1 cellular context compared by ENCODE assay signal in genomic region chr6:11317885-11318771, GRCh38.
A peak's percentile ranks its signal among the peaks of the same experiment; 100 is the strongest.
TF ChIP-seq lines count a peak whose summit lies in the region.

No MANE protein-coding gene starts in this region.

TF ChIP-seq in HepG2, 621 proteins besides CTCF, POLR2A, EP300 and RAD21 (continued from another document and continues in another):
- TF ChIP-seq ZNF230 (CRISPR knock-in tag; IDR thresholded peaks at IDR 0.05): no peak
- peak; percentile 35; the same call in 1 of the 2 replicates for TF ChIP-seq ISL2 (CRISPR knock-in tag; IDR thresholded peaks at IDR 0.05)
- no peak for TF ChIP-seq HOXA9 (CRISPR knock-in tag; IDR thresholded peaks at IDR 0.05; ENCODE audit: borderline replicate concordance)
- peak; percentile 83 for TF ChIP-seq CREB1 (IDR thresholded peaks at IDR 0.05)
- TF ChIP-seq CREB1 (CRISPR knock-in tag; IDR thresholded peaks at IDR 0.05): peak; percentile 73
- TF ChIP-seq SMAD1 (CRISPR knock-in tag; IDR thresholded peaks at IDR 0.05; ENCODE audit: borderline replicate concordance, low read depth): no peak
- 0 out of 2 replicates have a peak, but pooled peaks have one; percentile 14 for TF ChIP-seq ZFP82 (CRISPR knock-in tag; IDR thresholded peaks at IDR 0.05; ENCODE audit: borderline replicate concordance)
- TF ChIP-seq AHDC1 (CRISPR knock-in tag; IDR thresholded peaks at IDR 0.05; ENCODE audit: borderline replicate concordance): 0 out of 2 replicates have a peak, but pooled peaks have one; percentile 49
- TF ChIP-seq KLF11 (CRISPR knock-in tag; IDR thresholded peaks at IDR 0.05): peak; percentile 71; the same call in 1 of the 2 replicates
- TF ChIP-seq ZGPAT (CRISPR knock-in tag; IDR thresholded peaks at IDR 0.05): peak; percentile 52; the same call in 1 of the 2 replicates
- TF ChIP-seq ETS1 (CRISPR knock-in tag; IDR thresholded peaks at IDR 0.05): no peak
- no peak for TF ChIP-seq ZNF362 (CRISPR knock-in tag; IDR thresholded peaks at IDR 0.05; ENCODE audit: borderline replicate concordance)
- TF ChIP-seq RFX3 (CRISPR knock-in tag; IDR thresholded peaks at IDR 0.05): peak; percentile 39; the same call in 1 of the 2 replicates
- TF ChIP-seq ARID5B (CRISPR knock-in tag; IDR thresholded peaks at IDR 0.05): peak; percentile 92
- peak; percentile 76 for TF ChIP-seq TBX2 (CRISPR knock-in tag; IDR thresholded peaks at IDR 0.05; ENCODE audit: borderline replicate concordance)
- no peak for TF ChIP-seq ZNF260 (CRISPR knock-in tag; IDR thresholded peaks at IDR 0.05; ENCODE audit: borderline replicate concordance, low read depth)
- TF ChIP-seq PHF20 (CRISPR knock-in tag; IDR thresholded peaks at IDR 0.05): no peak
- 0 out of 4 replicates have a peak, but pooled peaks of 1 of the 2 experiments have one; percentile 48 for TF ChIP-seq HMGXB4 (CRISPR knock-in tag; IDR thresholded peaks at IDR 0.05; ENCODE audit: borderline replicate concordance in 1 of 2, low read depth in 1 of 2)
- TF ChIP-seq ZNF605 (CRISPR knock-in tag; IDR thresholded peaks at IDR 0.05): no peak; the same call in 1 of the 2 replicates
- TF ChIP-seq ZNF816 (CRISPR knock-in tag; IDR thresholded peaks at IDR 0.05; ENCODE audit: borderline replicate concordance): peak; percentile 79; the same call in 1 of the 2 replicates
- TF ChIP-seq KLF6 (CRISPR knock-in tag; IDR thresholded peaks at IDR 0.05): 0 out of 2 replicates have a peak, but pooled peaks have one; percentile 43
- TF ChIP-seq EHMT2 (IDR thresholded peaks at IDR 0.05; ENCODE audit: borderline replicate concordance, low read depth, low read length): 0 out of 2 replicates have a peak, but pooled peaks have one; percentile 72
- TF ChIP-seq FOXK1 (CRISPR knock-in tag; IDR thresholded peaks at IDR 0.05; ENCODE audit: borderline replicate concordance, low read depth): peak; percentile 70; the same call in 1 of the 2 replicates
- 0 out of 2 replicates have a peak, but pooled peaks have one; percentile 12 for TF ChIP-seq DRAP1 (CRISPR knock-in tag; IDR thresholded peaks at IDR 0.05)
- TF ChIP-seq KDM4B (CRISPR knock-in tag; IDR thresholded peaks at IDR 0.05): no peak
- no peak for TF ChIP-seq MTERF4 (CRISPR knock-in tag; IDR thresholded peaks at IDR 0.05)
- TF ChIP-seq NFIC (IDR thresholded peaks at IDR 0.05; ENCODE audit: low read length): no peak
- peak; percentile 47; the same call in 1 of the 2 replicates for TF ChIP-seq HNF1B (CRISPR knock-in tag; IDR thresholded peaks at IDR 0.05)
- no peak for TF ChIP-seq HNRNPLL (IDR thresholded peaks at IDR 0.05; ENCODE audit: low read depth, low read length, poor library complexity, severe bottlenecking)
- TF ChIP-seq NR2C2 (CRISPR knock-in tag; IDR thresholded peaks at IDR 0.05; ENCODE audit: borderline replicate concordance): no peak
- TF ChIP-seq SKI (IDR thresholded peaks at IDR 0.05; ENCODE audit: partially characterized antibody): peak; percentile 86
- TF ChIP-seq ZNF724P (CRISPR knock-in tag; IDR thresholded peaks at IDR 0.05; ENCODE audit: borderline replicate concordance): 0 out of 2 replicates have a peak, but pooled peaks have one; percentile 44
- no peak for TF ChIP-seq ZFP36L2 (CRISPR knock-in tag; IDR thresholded peaks at IDR 0.05)
- TF ChIP-seq ZNF232 (CRISPR knock-in tag; IDR thresholded peaks at IDR 0.05; ENCODE audit: borderline replicate concordance): no peak
- no peak for TF ChIP-seq ZBTB2 (CRISPR knock-in tag; IDR thresholded peaks at IDR 0.05; ENCODE audit: low read depth)
- no peak for TF ChIP-seq MAZ (IDR thresholded peaks at IDR 0.05; ENCODE audit: borderline replicate concordance, low read depth, low read length)
- no peak for TF ChIP-seq MAZ (CRISPR knock-in tag; IDR thresholded peaks at IDR 0.05; ENCODE audit: low read depth)
